In genomic region chr5:141431286-141431685, GRCh38 we compare ENCODE assay signal across 9 cellular contexts. TPM values are rescaled to one million over a fixed set of nuclear protein-coding genes. Genes with fewer than 3 reads are reported as not detected.
DNase-seq lines count a peak whose midpoint lies in the region; ATAC-seq and TF ChIP-seq lines count a peak whose summit lies in the region.
"Had no signal": no experiment of that assay in that cellular context is flagged by ENCODE, and none has a peak within 500 bp of the region (broad histone marks: within the 10 kb centered on the region; RNA-seq: fewer than 3 reads in every experiment).

No MANE protein-coding gene starts in this region.

- H3K27me3 Mint-ChIP-seq in activated T-cell treated with anti-CD3 and anti-CD28 coated beads, Interleukin-2, amount 50 U/mL, for 24 hours, result peaks cover 75% of the 10 kb centered on the region

- no peak overlapping the region for H3K27ac Mint-ChIP-seq in activated T-cell treated with anti-CD3 and anti-CD28 coated beads, Interleukin-2, amount 50 U/mL, for 24 hours

- ATAC-seq in HG03439 (IDR thresholded peaks at IDR 0.05; ENCODE audit: unreplicated experiment), result peak; percentile 48
- ATAC-seq in foreskin keratinocyte, result peak; percentile 47
- ATAC-seq in HG03175 (IDR thresholded peaks at IDR 0.05; ENCODE audit: unreplicated experiment), result no peak
- ATAC-seq in esophagus mucosa, result no peak

- H3K9me3 ChIP-seq in subcutaneous abdominal adipose tissue (ENCODE audit: control insufficient read depth in 5 of 5, low read length in 5 of 5), result peaks cover 26 to 65% (median 61%) of the 10 kb centered on the region in 5 donors

- peak overlapping the region; percentile 64 for H3K4me3 Mint-ChIP-seq in activated T-cell treated with anti-CD3 and anti-CD28 coated beads, Interleukin-2, amount 50 U/mL, for 24 hours

- H3K4me3 ChIP-seq in subcutaneous abdominal adipose tissue (ENCODE audit: low read depth in 1 of 5, low read length in 5 of 5), result peak overlapping the region; percentile 52 to 76 (median 58)

- H3K9ac ChIP-seq in subcutaneous abdominal adipose tissue (ENCODE audit: low read length in 5 of 5), result no peak overlapping the region

- H3K36me3 Mint-ChIP-seq in activated T-cell treated with anti-CD3 and anti-CD28 coated beads, Interleukin-2, amount 50 U/mL, for 24 hours (ENCODE audit: low read depth), result peaks cover 19% of the 10 kb centered on the region

- no peaks in the 10 kb centered on the region for H3K4me1 ChIP-seq in foreskin keratinocyte
- H3K4me1 ChIP-seq in subcutaneous abdominal adipose tissue (ENCODE audit: control insufficient read depth in 5 of 5, insufficient read depth in 5 of 5, low read length in 5 of 5), result peaks cover 0 to 16% (median 11%) of the 10 kb centered on the region in 5 donors

- peaks cover 0 to 4% (median 0%) of the 10 kb centered on the region in 5 donors for H3K36me3 ChIP-seq in subcutaneous abdominal adipose tissue (ENCODE audit: control insufficient read depth in 5 of 5, insufficient read depth in 5 of 5, low read length in 5 of 5)

- TF ChIP-seq CTCF in foreskin keratinocyte (conservative IDR thresholded peaks at IDR 0.05), result no peak

- no peak overlapping the region for H3K27ac ChIP-seq in foreskin keratinocyte
- H3K27ac ChIP-seq in subcutaneous abdominal adipose tissue (ENCODE audit: low read depth, low read length), result no peak overlapping the region

- DNase-seq in activated T-cell treated with anti-CD3 and anti-CD28 coated beads, Interleukin-2, amount 50 U/mL, for 24 hours, result no peak
- DNase-seq in activated T-cell treated with anti-CD3 and anti-CD28 coated beads for 4 hours (no peak), foreskin keratinocyte (peak in 1 of 2 donors; percentile 55), NCI-H128 (lab: John Stamatoyannopoulos, UW; ENCODE audit: unreplicated experiment) (no peak)
- DNase-seq: SHP77 had no signal

- peaks cover 27% of the 10 kb centered on the region for H3K9me3 Mint-ChIP-seq in activated T-cell treated with anti-CD3 and anti-CD28 coated beads, Interleukin-2, amount 50 U/mL, for 24 hours

- H3K27me3 ChIP-seq in foreskin keratinocyte (peaks cover 19% of the 10 kb centered on the region), subcutaneous abdominal adipose tissue (ENCODE audit: control insufficient read depth in 5 of 5, insufficient read depth in 4 of 5, low read length in 5 of 5) (peaks cover 0 to 9% (median 0%) of the 10 kb centered on the region in 5 donors)

- peaks cover 19% of the 10 kb centered on the region for H3K4me1 Mint-ChIP-seq in activated T-cell treated with anti-CD3 and anti-CD28 coated beads, Interleukin-2, amount 50 U/mL, for 24 hours (ENCODE audit: low read depth)

RNA-seq across cellular contexts. Expression of gene PCDHGA12, which starts 1.0 kb away (rescaled TPM):
- total RNA-seq in foreskin keratinocyte (1.4 and 3.5 TPM in 2 replicates), esophagus mucosa (1.5 TPM)
- polyA plus RNA-seq in foreskin keratinocyte, result 0.42 and 0.66 TPM in 2 replicates

RNA-seq across cellular contexts. Expression of gene PCDHGA11, which starts 10.4 kb away (rescaled TPM):
- total RNA-seq in foreskin keratinocyte (1.7 and 2.7 TPM in 2 replicates), esophagus mucosa (1.9 TPM)
- 0.58 and 0.75 TPM in 2 replicates for polyA plus RNA-seq in foreskin keratinocyte

RNA-seq across cellular contexts. Expression of gene PCDHGB7, which starts 13.8 kb away (rescaled TPM):
- total RNA-seq in foreskin keratinocyte (0.46 and 1.1 TPM in 2 replicates), esophagus mucosa (3.3 TPM)
- 0.07 and 0.26 TPM in 2 replicates for polyA plus RNA-seq in foreskin keratinocyte

RNA-seq across cellular contexts. Expression of gene PCDHGA10, which starts 18.5 kb away (rescaled TPM):
- 0.71 and 1.8 TPM in 2 replicates for total RNA-seq in foreskin keratinocyte
- 0.16 and 0.34 TPM in 2 replicates for polyA plus RNA-seq in foreskin keratinocyte
- 5.3 TPM for total RNA-seq in esophagus mucosa

RNA-seq across cellular contexts. Expression of gene PCDHGB6, which starts 23.5 kb away (rescaled TPM):
- total RNA-seq in foreskin keratinocyte (0.14 and 0.34 TPM in 2 replicates), esophagus mucosa (3.0 TPM)
- polyA plus RNA-seq in foreskin keratinocyte, result 0.04 and 0.11 TPM in 2 replicates

Comparison
In these comparisons a context has a peak if more than half of its experiments do, and no peak if none do; other contexts are left out.
1. ATAC-seq: peak in HG03439 (single experiment) and foreskin keratinocyte (single experiment); none in HG03175 (single experiment) and esophagus mucosa (single experiment).